1 cellular context compared by ENCODE assay signal in genomic region chr9:98117097-98117496, GRCh38.
TF ChIP-seq lines count a peak whose summit lies in the region.

No MANE protein-coding gene starts in this region.

TF ChIP-seq in HEK293, 187 proteins besides CTCF, POLR2A, EP300 and RAD21:
- peak; percentile 85 for TF ChIP-seq ZNF518A (tag by site-specific recombination; conservative IDR thresholded peaks at IDR 0.05; ENCODE audit: low read depth)
- TF ChIP-seq ZNF292 (tag by site-specific recombination; IDR thresholded peaks at IDR 0.05; ENCODE audit: borderline replicate concordance, low read depth): 0 out of 2 replicates have a peak, but pooled peaks have one; percentile 60
- TF ChIP-seq ZNF560 (tag by site-specific recombination; IDR thresholded peaks at IDR 0.05; ENCODE audit: borderline replicate concordance): 0 out of 2 replicates have a peak, but pooled peaks have one; percentile 49
- TF ChIP-seq ZNF629 (tag by site-specific recombination; IDR thresholded peaks at IDR 0.05): peak; percentile 22; the same call in 1 of the 2 replicates
- peak; percentile 90; the same call in 1 of the 2 replicates for TF ChIP-seq ZNF394 (tag by site-specific recombination; IDR thresholded peaks at IDR 0.05; ENCODE audit: borderline replicate concordance)
- TF ChIP-seq GLI2 (tag by site-specific recombination; IDR thresholded peaks at IDR 0.05; ENCODE audit: borderline replicate concordance, low read depth): peak; percentile 10; the same call in 1 of the 2 replicates
- TF ChIP-seq ZNF433 (tag by site-specific recombination; IDR thresholded peaks at IDR 0.05; ENCODE audit: low read depth): peak; percentile 75
- TF ChIP-seq ZNF354C (tag by site-specific recombination; IDR thresholded peaks at IDR 0.05; ENCODE audit: borderline replicate concordance, low read depth): 0 out of 2 replicates have a peak, but pooled peaks have one; percentile 44
- TF ChIP-seq ZBTB11 (tag by site-specific recombination; conservative IDR thresholded peaks at IDR 0.05; ENCODE audit: low read depth): peak; percentile 59
- peak; percentile 33; the same call in 1 of the 2 replicates for TF ChIP-seq ZNF654 (tag by site-specific recombination; IDR thresholded peaks at IDR 0.05; ENCODE audit: low read depth)
- peak; percentile 64 for TF ChIP-seq ZNF426 (tag by site-specific recombination; IDR thresholded peaks at IDR 0.05)
- TF ChIP-seq ZNF555 (tag by site-specific recombination; conservative IDR thresholded peaks at IDR 0.05): peak; percentile 58
- peak; percentile 39; the same call in 1 of the 2 replicates for TF ChIP-seq ZNF202 (tag by site-specific recombination; IDR thresholded peaks at IDR 0.05; ENCODE audit: borderline replicate concordance)
- peak; percentile 74; the same call in 1 of the 2 replicates for TF ChIP-seq ZNF558 (tag by site-specific recombination; IDR thresholded peaks at IDR 0.05)
- TF ChIP-seq ZNF140 (tag by site-specific recombination; IDR thresholded peaks at IDR 0.05): peak; percentile 38; the same call in 1 of the 2 replicates
- TF ChIP-seq ZNF266 (tag by site-specific recombination; IDR thresholded peaks at IDR 0.05; ENCODE audit: low read depth): 0 out of 2 replicates have a peak, but pooled peaks have one; percentile 10
- TF ChIP-seq ZBTB21 (tag by site-specific recombination; IDR thresholded peaks at IDR 0.05): peak; percentile 27; the same call in 1 of the 2 replicates
- TF ChIP-seq ZBTB8A (tag by site-specific recombination; IDR thresholded peaks at IDR 0.05): peak; percentile 59
- 0 out of 2 replicates have a peak, but pooled peaks have one; percentile 52 for TF ChIP-seq ZNF223 (tag by site-specific recombination; IDR thresholded peaks at IDR 0.05)
- TF ChIP-seq ZNF623 (tag by site-specific recombination; IDR thresholded peaks at IDR 0.05): peak; percentile 59
